1 cellular context compared by ENCODE assay signal in genomic region chr5:140357731-140358093, GRCh38.
TF ChIP-seq lines count a peak whose summit lies in the region.

No MANE protein-coding gene starts in this region.

TF ChIP-seq in HepG2, 621 proteins besides CTCF, POLR2A, EP300 and RAD21 (continued from another document and continues in another):
- TF ChIP-seq ARID4A (CRISPR knock-in tag; IDR thresholded peaks at IDR 0.05; ENCODE audit: borderline replicate concordance) = no peak; the same call in 1 of the 2 replicates
- no peak for TF ChIP-seq ZNF619 (CRISPR knock-in tag; IDR thresholded peaks at IDR 0.05)
- TF ChIP-seq ZNF251 (CRISPR knock-in tag; IDR thresholded peaks at IDR 0.05) = no peak
- peak; percentile 98 for TF ChIP-seq ZNF205 (CRISPR knock-in tag; IDR thresholded peaks at IDR 0.05)
- TF ChIP-seq ZNF362 (CRISPR knock-in tag; IDR thresholded peaks at IDR 0.05; ENCODE audit: borderline replicate concordance) = peak; percentile 54; the same call in 1 of the 2 replicates
- peak; percentile 54; the same call in 1 of the 2 replicates for TF ChIP-seq KDM2A (CRISPR knock-in tag; IDR thresholded peaks at IDR 0.05; ENCODE audit: borderline replicate concordance, low read depth)
- TF ChIP-seq SRF (IDR thresholded peaks at IDR 0.05; ENCODE audit: low read depth, low read length) = no peak
- TF ChIP-seq ATF7 (IDR thresholded peaks at IDR 0.05) = no peak
- TF ChIP-seq ATF7 (CRISPR knock-in tag; IDR thresholded peaks at IDR 0.05) = peak; percentile 71
- no peak for TF ChIP-seq TCF7 (IDR thresholded peaks at IDR 0.05; ENCODE audit: low read depth)
- no peak for TF ChIP-seq ZNF589 (CRISPR knock-in tag; conservative IDR thresholded peaks at IDR 0.05)
- peak; percentile 14; the same call in 1 of the 2 replicates for TF ChIP-seq TFE3 (CRISPR knock-in tag; IDR thresholded peaks at IDR 0.05)
- no peak for TF ChIP-seq MYC (CRISPR knock-in tag; IDR thresholded peaks at IDR 0.05; ENCODE audit: borderline replicate concordance)
- no peak for TF ChIP-seq KDM1A (CRISPR knock-in tag; IDR thresholded peaks at IDR 0.05)
- TF ChIP-seq MATR3 (CRISPR knock-in tag; IDR thresholded peaks at IDR 0.05) = no peak
- peak; percentile 44; the same call in 1 of the 2 replicates for TF ChIP-seq IKZF5 (CRISPR knock-in tag; IDR thresholded peaks at IDR 0.05)
- no peak for TF ChIP-seq ZSCAN25 (CRISPR knock-in tag; IDR thresholded peaks at IDR 0.05)
- no peak for TF ChIP-seq THAP7 (CRISPR knock-in tag; IDR thresholded peaks at IDR 0.05)
- TF ChIP-seq TERF1 (CRISPR knock-in tag; IDR thresholded peaks at IDR 0.05) = no peak
- no peak for TF ChIP-seq UBTF (CRISPR knock-in tag; IDR thresholded peaks at IDR 0.05)
- TF ChIP-seq RXRB (CRISPR knock-in tag; IDR thresholded peaks at IDR 0.05; ENCODE audit: borderline replicate concordance) = no peak
- TF ChIP-seq HDAC2 (CRISPR knock-in tag; IDR thresholded peaks at IDR 0.05) = peak; percentile 72
- no peak for TF ChIP-seq ZNF264 (CRISPR knock-in tag; IDR thresholded peaks at IDR 0.05)
- TF ChIP-seq MXD1 (CRISPR knock-in tag; IDR thresholded peaks at IDR 0.05) = no peak
- TF ChIP-seq REPIN1 (CRISPR knock-in tag; IDR thresholded peaks at IDR 0.05; ENCODE audit: borderline replicate concordance, low read depth) = peak; percentile 64; the same call in 1 of the 2 replicates
- no peak for TF ChIP-seq ZNF850 (CRISPR knock-in tag; conservative IDR thresholded peaks at IDR 0.05)
- TF ChIP-seq ZNF468 (CRISPR knock-in tag; IDR thresholded peaks at IDR 0.05) = no peak
- TF ChIP-seq ZSCAN5A (CRISPR knock-in tag; IDR thresholded peaks at IDR 0.05; ENCODE audit: borderline replicate concordance) = no peak
- peak; percentile 65 for TF ChIP-seq ZNF687 (CRISPR knock-in tag; IDR thresholded peaks at IDR 0.05)
- no peak for TF ChIP-seq ZFP82 (CRISPR knock-in tag; IDR thresholded peaks at IDR 0.05; ENCODE audit: borderline replicate concordance)
- peak; percentile 90 for TF ChIP-seq STAG1 (CRISPR knock-in tag; IDR thresholded peaks at IDR 0.05)
- no peak for TF ChIP-seq ZNF747 (CRISPR knock-in tag; IDR thresholded peaks at IDR 0.05; ENCODE audit: borderline replicate concordance)
- no peak for TF ChIP-seq HINFP (CRISPR knock-in tag; IDR thresholded peaks at IDR 0.05; ENCODE audit: low read depth)
- TF ChIP-seq ZNF501 (CRISPR knock-in tag; IDR thresholded peaks at IDR 0.05) = peak; percentile 72
- no peak for TF ChIP-seq ATM (IDR thresholded peaks at IDR 0.05; ENCODE audit: borderline replicate concordance)
- no peak for TF ChIP-seq ZNF331 (CRISPR knock-in tag; IDR thresholded peaks at IDR 0.05)
- 0 out of 2 replicates have a peak, but pooled peaks have one; percentile 12 for TF ChIP-seq RXRA (CRISPR knock-in tag; IDR thresholded peaks at IDR 0.05)
- no peak for TF ChIP-seq BORCS8-MEF2B (CRISPR knock-in tag; IDR thresholded peaks at IDR 0.05)
- no peak for TF ChIP-seq GPN1 (CRISPR knock-in tag; IDR thresholded peaks at IDR 0.05; ENCODE audit: borderline replicate concordance)
- no peak for TF ChIP-seq RARA (CRISPR knock-in tag; IDR thresholded peaks at IDR 0.05)
